Comparison of ENCODE assay signal across 19 cellular contexts in genomic region chr4:8292388-8293107, GRCh38. TPM values are rescaled to one million over a fixed set of nuclear protein-coding genes. Genes with fewer than 3 reads are reported as not detected.
"Had no signal": no experiment of that assay in that cellular context is flagged by ENCODE, and none has a peak within 500 bp of the region (broad histone marks: within the 10 kb centered on the region; RNA-seq: fewer than 3 reads in every experiment).

No MANE protein-coding gene starts in this region.

- ATAC-seq: activated CD4-positive, CD25-positive, alpha-beta regulatory T cell treated with anti-CD3 and anti-CD28 coated beads, Interleukin-2, amount 50 U/mL, for 24 hours; activated T-cell treated with anti-CD3 and anti-CD28 coated beads, Interleukin-2, amount 50 U/mL, for 72 hours; left colon; stimulated activated naive CD8-positive, alpha-beta T cell treated with anti-CD3 and anti-CD28 coated beads, Interleukin-15, Interleukin-2, amounts not matched to agents 100 U/mL and 50 U/mL, for 24 hours had no signal

- H3K27me3 ChIP-seq: esophagus muscularis mucosa, transverse colon, vagina had no signal

- H3K9me3 ChIP-seq: esophagus muscularis mucosa, transverse colon, vagina had no signal

- H3K27ac ChIP-seq: esophagus muscularis mucosa, transverse colon, vagina had no signal

- H3K4me3 ChIP-seq: esophagus muscularis mucosa, transverse colon, vagina had no signal

- H3K4me1 ChIP-seq: esophagus muscularis mucosa, transverse colon, vagina had no signal

- H3K36me3 ChIP-seq: transverse colon had no signal

- FAIRE-seq: astrocyte, endothelial cell of umbilical vein had no signal

- DNase-seq: activated CD8-positive, alpha-beta memory T cell treated with anti-CD3 and anti-CD28 coated beads for 24 hours; activated CD8-positive, alpha-beta memory T cell treated with anti-CD3 and anti-CD28 coated beads, Interleukin-2, amount 50 U/mL, for 48 hours; activated effector memory CD4-positive, alpha-beta T cell treated with anti-CD3 and anti-CD28 coated beads, Interleukin-2, amount 50 U/mL, for 16 hours; activated naive CD4-positive, alpha-beta T cell treated with anti-CD3 and anti-CD28 coated beads, Interleukin-2, amount 50 U/mL, for 16 hours; activated T-cell treated with anti-CD3 and anti-CD28 coated beads, Interleukin-2, amount 50 U/mL, for 72 hours; dermis blood vessel endothelial cell; effector memory CD4-positive, alpha-beta T cell; left colon; mammary epithelial cell; stimulated activated naive CD8-positive, alpha-beta T cell treated with anti-CD3 and anti-CD28 coated beads, Interleukin-15, Interleukin-2, amounts not matched to agents 100 U/mL and 50 U/mL, for 24 hours; substantia nigra; transverse colon had no signal

RNA-seq across cellular contexts. Expression of gene HTRA3, which starts 23.0 kb away (rescaled TPM):
- total RNA-seq: activated T-cell treated with anti-CD3 and anti-CD28 coated beads, Interleukin-2, amount 50 U/mL, for 72 hours; T-helper 1 cell treated with Interleukin-12 subunit alpha and Interleukin-12 subunit beta and Interleukin-4 antibody, amounts not matched to agents 30 ng/mL and 1 ng/mL, for 36 hours had no signal
- polyA plus RNA-seq: mammary epithelial cell, neural cell had no signal
